Comparison of ENCODE assay signal across 22 cellular contexts in genomic region chr7:44172803-44173424, GRCh38. TPM values are rescaled to one million over a fixed set of nuclear protein-coding genes. Genes with fewer than 3 reads are reported as not detected.
A peak's percentile ranks its signal among the peaks of the same experiment; 100 is the strongest.
DNase-seq lines count a peak whose midpoint lies in the region; ATAC-seq, FAIRE-seq and TF ChIP-seq lines count a peak whose summit lies in the region.
"Had no signal": no experiment of that assay in that cellular context is flagged by ENCODE, and none has a peak within 500 bp of the region (broad histone marks: within the 10 kb centered on the region; RNA-seq: fewer than 3 reads in every experiment).

No MANE protein-coding gene starts in this region.

- no peak overlapping the region for H3K27ac Mint-ChIP-seq in stimulated activated effector memory CD8-positive, alpha-beta T cell treated with anti-CD3 and anti-CD28 coated beads, Interleukin-12 subunit alpha, Interleukin-12 subunit beta, amount 100 ng/mL, for 72 hours
- H3K27ac Mint-ChIP-seq: activated CD4-positive, alpha-beta memory T cell treated with anti-CD3 and anti-CD28 coated beads for 36 hours had no signal

- H3K36me3 Mint-ChIP-seq in stimulated activated effector memory CD8-positive, alpha-beta T cell treated with anti-CD3 and anti-CD28 coated beads, Interleukin-12 subunit alpha, Interleukin-12 subunit beta, amount 100 ng/mL, for 72 hours: no peaks in the 10 kb centered on the region
- H3K36me3 Mint-ChIP-seq: activated CD4-positive, alpha-beta memory T cell treated with anti-CD3 and anti-CD28 coated beads for 36 hours had no signal

- ATAC-seq in stimulated activated effector memory CD8-positive, alpha-beta T cell treated with anti-CD3 and anti-CD28 coated beads, Interleukin-12 subunit alpha, Interleukin-12 subunit beta, amount 100 ng/mL, for 72 hours: no peak
- ATAC-seq: mucosa of descending colon, psoas muscle had no signal

- DNase-seq in NCI-H1417 (lab: John Stamatoyannopoulos, UW): peak in 2 of 3 experiments; percentile 42 to 78
- no peak for DNase-seq in NCI-H1417 treated with DMSO at 0.1 percent for 48 hours (lab: John Stamatoyannopoulos, UW)
- peak; percentile 15 to 30 for DNase-seq in NCI-H187 (lab: John Stamatoyannopoulos, UW)
- DNase-seq in RCC 7860 (ENCODE audit: low spot score): peak; percentile 84
- peak; percentile 98 for DNase-seq in kidney tubule cell (ENCODE audit: low spot score)
- no peak for DNase-seq in GM12892 (ENCODE audit: insufficient read length)
- no peak for DNase-seq in NCI-H82 (lab: John Stamatoyannopoulos, UW)
- no peak for DNase-seq in stimulated activated effector memory CD8-positive, alpha-beta T cell treated with anti-CD3 and anti-CD28 coated beads, Interleukin-12 subunit alpha, Interleukin-12 subunit beta, amount 100 ng/mL, for 72 hours (ENCODE audit: low spot score in 2 of 2)
- DNase-seq: 8988T; activated CD4-positive, alpha-beta memory T cell treated with anti-CD3 and anti-CD28 coated beads for 36 hours; activated naive CD4-positive, alpha-beta T cell; activated T-cell treated with anti-CD3 and anti-CD28 coated beads for 4 hours; amniotic stem cell; esophagus squamous epithelium; HCEC 1CT; IMR-90; left ventricle myocardium inferior; mucosa of descending colon; psoas muscle; stimulated activated CD4-positive, alpha-beta T cell treated with anti-CD3 and anti-CD28 coated beads, Interleukin-2, amount 100 ng/mL, for 48 hours; stomach had no signal

- no peak overlapping the region for H3K4me3 Mint-ChIP-seq in stimulated activated effector memory CD8-positive, alpha-beta T cell treated with anti-CD3 and anti-CD28 coated beads, Interleukin-12 subunit alpha, Interleukin-12 subunit beta, amount 100 ng/mL, for 72 hours
- H3K4me3 Mint-ChIP-seq: activated CD4-positive, alpha-beta memory T cell treated with anti-CD3 and anti-CD28 coated beads for 36 hours; neural crest cell had no signal

- TF ChIP-seq POLR2A in GM12892 (IDR thresholded peaks at IDR 0.05; ENCODE audit: low read depth, low read length): no peak

- no peaks in the 10 kb centered on the region for H3K4me1 Mint-ChIP-seq in stimulated activated effector memory CD8-positive, alpha-beta T cell treated with anti-CD3 and anti-CD28 coated beads, Interleukin-12 subunit alpha, Interleukin-12 subunit beta, amount 100 ng/mL, for 72 hours

- peaks cover 4% of the 10 kb centered on the region for H3K9me3 Mint-ChIP-seq in stimulated activated effector memory CD8-positive, alpha-beta T cell treated with anti-CD3 and anti-CD28 coated beads, Interleukin-12 subunit alpha, Interleukin-12 subunit beta, amount 100 ng/mL, for 72 hours
- H3K9me3 Mint-ChIP-seq: activated CD4-positive, alpha-beta memory T cell treated with anti-CD3 and anti-CD28 coated beads for 36 hours had no signal

- FAIRE-seq in RCC 7860 (lab: Jason Lieb, UNC) (peak; percentile 92), GM12892 (lab: Jason Lieb, UNC) (no peak)

RNA-seq across cellular contexts. Expression of gene GCK, which starts 16.3 kb away (rescaled TPM):
- polyA plus RNA-seq in GM12892 (2012; ENCODE audit: missing spikeins): 0.83 TPM

RNA-seq across cellular contexts. Expression of gene YKT6, which starts 27.9 kb away (rescaled TPM):
- 37.2 TPM for polyA plus RNA-seq in GM12892 (2012; ENCODE audit: missing spikeins)

RNA-seq across cellular contexts. Expression of gene MYL7, which starts 31.8 kb away (rescaled TPM):
- not detected for polyA plus RNA-seq in GM12892 (2012; ENCODE audit: missing spikeins)

RNA-seq across cellular contexts. Expression of gene POLD2, which starts 49.6 kb away (rescaled TPM):
- polyA plus RNA-seq in GM12892 (2012; ENCODE audit: missing spikeins): 112 TPM

Comparison
In these comparisons a context has a peak if more than half of its experiments do, and no peak if none do; other contexts are left out.
1. DNase-seq: peak in NCI-H1417 (2 of 3), NCI-H187 (2 of 2), RCC 7860 (single experiment) and kidney tubule cell (single experiment); none in NCI-H1417 treated with DMSO at 0.1 percent for 48 hours (single experiment), GM12892 (single experiment), NCI-H82 (single experiment) and stimulated activated effector memory CD8-positive, alpha-beta T cell treated with anti-CD3 and anti-CD28 coated beads, Interleukin-12 subunit alpha, Interleukin-12 subunit beta, amount 100 ng/mL, for 72 hours (0 of 2).